Comparison of ENCODE assay signal across 1 cellular context in genomic region chr6:13573255-13573654, GRCh38.
TF ChIP-seq lines count a peak whose summit lies in the region.

No MANE protein-coding gene starts in this region.

TF ChIP-seq in K562, 482 proteins besides CTCF, POLR2A, EP300 and RAD21:
- no peak for TF ChIP-seq PCBP2 (IDR thresholded peaks at IDR 0.05; ENCODE audit: low read depth, low read length, poor library complexity, severe bottlenecking)
- TF ChIP-seq ZNF780A (CRISPR knock-in tag; IDR thresholded peaks at IDR 0.05), result no peak
- 0 out of 2 replicates have a peak, but pooled peaks have one; percentile 26 for TF ChIP-seq BRD4 (IDR thresholded peaks at IDR 0.05)
- TF ChIP-seq ZZZ3 (IDR thresholded peaks at IDR 0.05), result no peak
- peak; percentile 37 for TF ChIP-seq KDM5B (IDR thresholded peaks at IDR 0.05; ENCODE audit: insufficient replicate concordance, low read depth, low read length)
- TF ChIP-seq MAFK (IDR thresholded peaks at IDR 0.05; ENCODE audit: low read length), result 0 out of 2 replicates have a peak, but pooled peaks have one; percentile 1
